ENCODE assay signal across 20 cellular contexts in the genomic region with DNA sequence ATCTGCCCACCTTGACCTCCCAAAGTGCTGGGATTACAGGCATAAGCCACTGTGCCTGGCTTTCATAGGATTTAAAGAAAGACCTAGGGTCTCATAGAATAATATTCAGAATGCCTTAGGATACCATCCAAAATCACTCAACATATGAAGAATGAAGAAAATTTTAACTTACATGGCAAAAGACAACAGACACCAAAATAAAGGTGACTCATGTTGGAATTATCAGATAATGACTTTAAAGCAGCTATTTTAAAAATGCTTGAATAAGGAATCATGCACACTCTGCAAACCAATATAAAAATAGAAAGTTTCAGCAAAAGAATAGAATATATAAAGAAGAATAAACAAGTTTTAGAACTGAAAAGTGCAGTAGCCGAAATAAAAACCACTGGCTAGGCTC. TPM values are rescaled to one million over a fixed set of nuclear protein-coding genes. Genes with fewer than 3 reads are reported as not detected.
DNase-seq lines count a peak whose midpoint lies in the region; ATAC-seq, FAIRE-seq and TF ChIP-seq lines count a peak whose summit lies in the region.
"Had no signal": no experiment of that assay in that cellular context is flagged by ENCODE, and none has a peak within 500 bp of the region (broad histone marks: within the 10 kb centered on the region; RNA-seq: fewer than 3 reads in every experiment).

No MANE protein-coding gene starts in this region.

- H3K4me3 ChIP-seq in A549 (no peak overlapping the region), fibroblast of pulmonary artery (replicated peaks; ENCODE audit: low read depth, low read length) (no peak overlapping the region)
- H3K4me3 ChIP-seq: SJCRH30 had no signal

- no peak for TF ChIP-seq EP300 in A549 (IDR thresholded peaks at IDR 0.05)

- POLR2A ChIA-PET in A549 (lab: Yijun Ruan, JAX) = no interaction called here

- TF ChIP-seq POLR2A in A549 (IDR thresholded peaks at IDR 0.05; ENCODE audit: low read length) = no peak

- H3K9me3 ChIP-seq in A549 = peaks cover 99% of the 10 kb centered on the region

- DNase-seq in A549 (ENCODE audit: low read depth in 1 of 2, low spot score in 1 of 2) = no peak
- DNase-seq in EL = peak; percentile 35
- DNase-seq in LHCN-M2 (ENCODE audit: low read depth) = peak; percentile 14
- peak; percentile 8 for DNase-seq in fibroblast of pulmonary artery (ENCODE audit: low read depth)
- DNase-seq in stimulated activated CD4-positive, alpha-beta T cell treated with anti-CD3 and anti-CD28 coated beads, Interleukin-4, amount 100 ng/mL, for 1 hour = no peak
- DNase-seq in NCI-H69 (lab: John Stamatoyannopoulos, UW) = no peak
- DNase-seq in stimulated activated CD4-positive, alpha-beta T cell treated with anti-CD3 and anti-CD28 coated beads, Interleukin-2, amount 100 ng/mL, for 48 hours = no peak
- DNase-seq: Caco-2; CD4-positive, CD25-positive, alpha-beta regulatory T cell; DMS153; NCI-H1417 treated with DMSO at 0.1 percent for 48 hours; NCI-H1930; NCI-H446; NCI-H748 treated with DMSO at 0.1 percent for 48 hours; OCI-M1; SJCRH30 had no signal

- WGBS in A549 (ENCODE audit: missing lambda C conversion rate) = 89% methylated on average over 1 of the region's 1 CpG

- no peaks in the 10 kb centered on the region for H3K4me1 ChIP-seq in A549
- H3K4me1 ChIP-seq: Caco-2, SJCRH30 had no signal

- H3K27ac ChIP-seq in A549 = no peak overlapping the region
- H3K27ac ChIP-seq: RWPE1, SJCRH30 had no signal

- H3K4me2 ChIP-seq in A549 = no peak overlapping the region

- FAIRE-seq in A549 (lab: Jason Lieb, UNC) = peak; percentile 74
- FAIRE-seq: HTR-8/SVneo had no signal

- no peak for TF ChIP-seq RAD21 in A549 (conservative IDR thresholded peaks at IDR 0.05 in 1 of 2, IDR thresholded peaks at IDR 0.05 in 1 of 2)

- TF ChIP-seq CTCF in A549 (IDR thresholded peaks at IDR 0.05) (no peak), fibroblast of pulmonary artery (IDR thresholded peaks at IDR 0.05; ENCODE audit: low read length, missing control alignments) (no peak)

- ATAC-seq in A549 (no peak), GM18858 (IDR thresholded peaks at IDR 0.05; ENCODE audit: unreplicated experiment) (no peak)

- CTCF ChIA-PET in A549 (lab: Yijun Ruan, JAX) = interaction anchor here (1.5 kb wide), 1 partner anchor 9 kb away, joined by 3 read pairs; no protein-coding TSS in a partner anchor

TF ChIP-seq in A549, 52 proteins besides CTCF, POLR2A, EP300 and RAD21:
- no peak for TF ChIP-seq ZFP36 (IDR thresholded peaks at IDR 0.05; ENCODE audit: borderline replicate concordance, partially characterized antibody)
- no peak for TF ChIP-seq PHF8 (IDR thresholded peaks at IDR 0.05; ENCODE audit: borderline replicate concordance, low read depth)
- TF ChIP-seq, protein P1, sequence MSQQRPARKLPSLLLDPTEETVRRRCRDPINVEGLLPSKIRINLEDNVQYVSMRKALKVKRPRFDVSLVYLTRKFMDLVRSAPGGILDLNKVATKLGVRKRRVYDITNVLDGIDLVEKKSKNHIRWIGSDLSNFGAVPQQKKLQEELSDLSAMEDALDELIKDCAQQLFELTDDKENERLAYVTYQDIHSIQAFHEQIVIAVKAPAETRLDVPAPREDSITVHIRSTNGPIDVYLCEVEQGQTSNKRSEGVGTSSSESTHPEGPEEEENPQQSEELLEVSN (IDR thresholded peaks at IDR 0.05; ENCODE audit: borderline replicate concordance, low read depth) = no peak
- no peak for TF ChIP-seq CHD4 (IDR thresholded peaks at IDR 0.05; ENCODE audit: borderline replicate concordance)
- TF ChIP-seq, protein P2, sequence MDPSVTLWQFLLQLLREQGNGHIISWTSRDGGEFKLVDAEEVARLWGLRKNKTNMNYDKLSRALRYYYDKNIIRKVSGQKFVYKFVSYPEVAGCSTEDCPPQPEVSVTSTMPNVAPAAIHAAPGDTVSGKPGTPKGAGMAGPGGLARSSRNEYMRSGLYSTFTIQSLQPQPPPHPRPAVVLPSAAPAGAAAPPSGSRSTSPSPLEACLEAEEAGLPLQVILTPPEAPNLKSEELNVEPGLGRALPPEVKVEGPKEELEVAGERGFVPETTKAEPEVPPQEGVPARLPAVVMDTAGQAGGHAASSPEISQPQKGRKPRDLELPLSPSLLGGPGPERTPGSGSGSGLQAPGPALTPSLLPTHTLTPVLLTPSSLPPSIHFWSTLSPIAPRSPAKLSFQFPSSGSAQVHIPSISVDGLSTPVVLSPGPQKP (IDR thresholded peaks at IDR 0.05; ENCODE audit: low read depth, low read length) = no peak
- no peak for TF ChIP-seq NFE2L2 (conservative IDR thresholded peaks at IDR 0.05; ENCODE audit: low read length)
- TF ChIP-seq KDM1A (IDR thresholded peaks at IDR 0.05; ENCODE audit: low read depth) = no peak
- TF ChIP-seq, protein P3, sequence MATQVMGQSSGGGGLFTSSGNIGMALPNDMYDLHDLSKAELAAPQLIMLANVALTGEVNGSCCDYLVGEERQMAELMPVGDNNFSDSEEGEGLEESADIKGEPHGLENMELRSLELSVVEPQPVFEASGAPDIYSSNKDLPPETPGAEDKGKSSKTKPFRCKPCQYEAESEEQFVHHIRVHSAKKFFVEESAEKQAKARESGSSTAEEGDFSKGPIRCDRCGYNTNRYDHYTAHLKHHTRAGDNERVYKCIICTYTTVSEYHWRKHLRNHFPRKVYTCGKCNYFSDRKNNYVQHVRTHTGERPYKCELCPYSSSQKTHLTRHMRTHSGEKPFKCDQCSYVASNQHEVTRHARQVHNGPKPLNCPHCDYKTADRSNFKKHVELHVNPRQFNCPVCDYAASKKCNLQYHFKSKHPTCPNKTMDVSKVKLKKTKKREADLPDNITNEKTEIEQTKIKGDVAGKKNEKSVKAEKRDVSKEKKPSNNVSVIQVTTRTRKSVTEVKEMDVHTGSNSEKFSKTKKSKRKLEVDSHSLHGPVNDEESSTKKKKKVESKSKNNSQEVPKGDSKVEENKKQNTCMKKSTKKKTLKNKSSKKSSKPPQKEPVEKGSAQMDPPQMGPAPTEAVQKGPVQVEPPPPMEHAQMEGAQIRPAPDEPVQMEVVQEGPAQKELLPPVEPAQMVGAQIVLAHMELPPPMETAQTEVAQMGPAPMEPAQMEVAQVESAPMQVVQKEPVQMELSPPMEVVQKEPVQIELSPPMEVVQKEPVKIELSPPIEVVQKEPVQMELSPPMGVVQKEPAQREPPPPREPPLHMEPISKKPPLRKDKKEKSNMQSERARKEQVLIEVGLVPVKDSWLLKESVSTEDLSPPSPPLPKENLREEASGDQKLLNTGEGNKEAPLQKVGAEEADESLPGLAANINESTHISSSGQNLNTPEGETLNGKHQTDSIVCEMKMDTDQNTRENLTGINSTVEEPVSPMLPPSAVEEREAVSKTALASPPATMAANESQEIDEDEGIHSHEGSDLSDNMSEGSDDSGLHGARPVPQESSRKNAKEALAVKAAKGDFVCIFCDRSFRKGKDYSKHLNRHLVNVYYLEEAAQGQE (IDR thresholded peaks at IDR 0.05) = no peak
- TF ChIP-seq RNF2 (IDR thresholded peaks at IDR 0.05; ENCODE audit: borderline replicate concordance, low read depth) = no peak
- no peak for TF ChIP-seq HOXA7 (CRISPR knock-in tag; IDR thresholded peaks at IDR 0.05)
- TF ChIP-seq ZNF302 (CRISPR knock-in tag; IDR thresholded peaks at IDR 0.05) = no peak

RNA-seq across cellular contexts. Expression of a gene that starts 29.3 kb away (rescaled TPM):
- polyA plus RNA-seq in A549 (2011; rRNA removed) (12.6 and 13.0 TPM in 2 replicates), A549 (2017; fragmentation: RNase III; extraction: RNeasy Plus Mini Kit Qiagen cat#74134 plus additional on column Dnase treatment) (10.6 to 12.0 TPM (median 11.7 TPM) in 3 replicates)
- 3.0 and 3.9 TPM in 2 replicates for polyA plus RNA-seq in A549 (2012; cell fraction: cytosol; rRNA removed)
- polyA plus RNA-seq in A549 (2012; cell fraction: nucleus; rRNA removed) = 5.1 and 13.8 TPM in 2 replicates
- 11.7 and 14.2 TPM in 2 replicates for polyA minus RNA-seq in A549 (2011; rRNA and poly(A)+ RNA removed)
- total RNA-seq in LHCN-M2 (2014; rRNA removed) = 6.6 and 11.2 TPM in 2 replicates
- polyA plus RNA-seq in LHCN-M2 (2012) = 3.4 TPM

RNA-seq across cellular contexts. Expression of a gene that starts 41.6 kb away (rescaled TPM):
- polyA plus RNA-seq in A549 (2011; rRNA removed) (5.9 and 6.7 TPM in 2 replicates), A549 (2017; fragmentation: RNase III; extraction: RNeasy Plus Mini Kit Qiagen cat#74134 plus additional on column Dnase treatment) (3.1 to 3.7 TPM (median 3.7 TPM) in 3 replicates)
- polyA plus RNA-seq in A549 (2012; cell fraction: cytosol; rRNA removed) = 0.91 and 1.2 TPM in 2 replicates
- polyA plus RNA-seq in A549 (2012; cell fraction: nucleus; rRNA removed) = 0.66 and 1.2 TPM in 2 replicates
- 4.1 and 4.2 TPM in 2 replicates for polyA minus RNA-seq in A549 (2011; rRNA and poly(A)+ RNA removed)
- total RNA-seq in LHCN-M2 (2014; rRNA removed) = 2.2 and 3.4 TPM in 2 replicates
- 2.3 TPM for polyA plus RNA-seq in LHCN-M2 (2012)
- total RNA-seq: A172 had no signal

Comparison
In these comparisons a context has a peak if more than half of its experiments do, and no peak if none do; other contexts are left out.
1. DNase-seq: peak in EL (single experiment), LHCN-M2 (single experiment) and fibroblast of pulmonary artery (single experiment); none in A549 (0 of 2), stimulated activated CD4-positive, alpha-beta T cell treated with anti-CD3 and anti-CD28 coated beads, Interleukin-4, amount 100 ng/mL, for 1 hour (single experiment), NCI-H69 (single experiment) and stimulated activated CD4-positive, alpha-beta T cell treated with anti-CD3 and anti-CD28 coated beads, Interleukin-2, amount 100 ng/mL, for 48 hours (0 of 2).